In genomic region chr3:171172070-171172469, GRCh38 we compare ENCODE assay signal across 14 cellular contexts.
DNase-seq lines count a peak whose midpoint lies in the region; ATAC-seq and TF ChIP-seq lines count a peak whose summit lies in the region.
"Had no signal": no experiment of that assay in that cellular context is flagged by ENCODE, and none has a peak within 500 bp of the region (broad histone marks: within the 10 kb centered on the region; RNA-seq: fewer than 3 reads in every experiment).

No MANE protein-coding gene starts in this region.

- peak; percentile 12 for TF ChIP-seq CTCF in NB4 (IDR thresholded peaks at IDR 0.05; ENCODE audit: low read depth, low read length)
- peak; percentile 72 for TF ChIP-seq CTCF in endothelial cell (IDR thresholded peaks at IDR 0.05; ENCODE audit: unreplicated experiment)
- TF ChIP-seq CTCF in type B pancreatic cell (conservative IDR thresholded peaks at IDR 0.05): peak; percentile 63

- TF ChIP-seq POLR2A in NB4 (IDR thresholded peaks at IDR 0.05; ENCODE audit: extremely low read depth, insufficient read length): no peak

- H3K27ac Mint-ChIP-seq in endothelial cell (ENCODE audit: unreplicated experiment): no peak overlapping the region
- H3K27ac Mint-ChIP-seq in type B pancreatic cell: no peak overlapping the region
- H3K27ac Mint-ChIP-seq: activated T-helper 2 cell treated with anti-CD3 and anti-CD28 coated beads, Interferon-gamma antibody, Interleukin-2, Interleukin-4, amounts not matched to agents 10 μg/mL and 5 μg/mL and 100 μg/mL, durations not matched to agents 14 hours and 24 hours and 36 hours; CD8-positive, alpha-beta T cell had no signal

- DNase-seq in stimulated activated CD4-positive, alpha-beta T cell treated with anti-CD3 and anti-CD28 coated beads, Interleukin-15, amount 100 ng/mL, for 24 hours: peak; percentile 39
- no peak for DNase-seq in stimulated activated CD4-positive, alpha-beta T cell treated with anti-CD3 and anti-CD28 coated beads, Interleukin-1b, Interleukin-23, amount 100 ng/mL, for 48 hours
- peak; percentile 19 for DNase-seq in NB4 (ENCODE audit: low read depth)
- DNase-seq in endothelial cell (ENCODE audit: low spot score): peak; percentile 28
- no peak for DNase-seq in type B pancreatic cell (ENCODE audit: extremely low spot score, unreplicated experiment)
- DNase-seq in DMS114 treated with DMSO at 0.1 percent for 48 hours (lab: John Stamatoyannopoulos, UW; ENCODE audit: unreplicated experiment): no peak
- DNase-seq: CD8-positive, alpha-beta T cell; dermis blood vessel endothelial cell; GOT3; hippocampal formation; NCI-H1048 had no signal

- no peak overlapping the region for H3K4me3 ChIP-seq in NB4 (ENCODE audit: low read depth, low read length)

- no peaks in the 10 kb centered on the region for H3K9me3 Mint-ChIP-seq in endothelial cell (ENCODE audit: unreplicated experiment)
- H3K9me3 Mint-ChIP-seq in type B pancreatic cell: no peaks in the 10 kb centered on the region
- H3K9me3 Mint-ChIP-seq: activated T-helper 2 cell treated with anti-CD3 and anti-CD28 coated beads, Interferon-gamma antibody, Interleukin-2, Interleukin-4, amounts not matched to agents 10 μg/mL and 5 μg/mL and 100 μg/mL, durations not matched to agents 14 hours and 24 hours and 36 hours; CD8-positive, alpha-beta T cell had no signal

- H3K4me1 Mint-ChIP-seq in endothelial cell (ENCODE audit: unreplicated experiment) (peaks cover 6% of the 10 kb centered on the region), type B pancreatic cell (ENCODE audit: unreplicated experiment) (peaks cover 17% of the 10 kb centered on the region)

- H3K36me3 Mint-ChIP-seq in endothelial cell (ENCODE audit: low read depth, unreplicated experiment) (peaks cover 21% of the 10 kb centered on the region), type B pancreatic cell (peaks cover 6% of the 10 kb centered on the region)

- H3K27me3 Mint-ChIP-seq in endothelial cell (ENCODE audit: unreplicated experiment) (peaks cover 1% of the 10 kb centered on the region), type B pancreatic cell (no peaks in the 10 kb centered on the region)

- ATAC-seq in HG02571 (IDR thresholded peaks at IDR 0.05; ENCODE audit: unreplicated experiment) (no peak), HG03159 (IDR thresholded peaks at IDR 0.05; ENCODE audit: unreplicated experiment) (no peak)
- ATAC-seq: CD8-positive, alpha-beta T cell had no signal

- H3K4me3 Mint-ChIP-seq in endothelial cell (ENCODE audit: unreplicated experiment) (no peak overlapping the region), type B pancreatic cell (no peak overlapping the region)
- H3K4me3 Mint-ChIP-seq: CD8-positive, alpha-beta T cell had no signal

Comparison
In these comparisons a context has a peak if more than half of its experiments do, and no peak if none do; other contexts are left out.
1. DNase-seq: peak in stimulated activated CD4-positive, alpha-beta T cell treated with anti-CD3 and anti-CD28 coated beads, Interleukin-15, amount 100 ng/mL, for 24 hours (single experiment), NB4 (single experiment) and endothelial cell (single experiment); none in stimulated activated CD4-positive, alpha-beta T cell treated with anti-CD3 and anti-CD28 coated beads, Interleukin-1b, Interleukin-23, amount 100 ng/mL, for 48 hours (single experiment), type B pancreatic cell (single experiment) and DMS114 treated with DMSO at 0.1 percent for 48 hours (single experiment).
2. CTCF ChIP-seq: peak in every context shown above with its lines; median percentile 72 in endothelial cell; 63 in type B pancreatic cell; 12 in NB4.